ENCODE assay signal across 21 cellular contexts in the genomic region with DNA sequence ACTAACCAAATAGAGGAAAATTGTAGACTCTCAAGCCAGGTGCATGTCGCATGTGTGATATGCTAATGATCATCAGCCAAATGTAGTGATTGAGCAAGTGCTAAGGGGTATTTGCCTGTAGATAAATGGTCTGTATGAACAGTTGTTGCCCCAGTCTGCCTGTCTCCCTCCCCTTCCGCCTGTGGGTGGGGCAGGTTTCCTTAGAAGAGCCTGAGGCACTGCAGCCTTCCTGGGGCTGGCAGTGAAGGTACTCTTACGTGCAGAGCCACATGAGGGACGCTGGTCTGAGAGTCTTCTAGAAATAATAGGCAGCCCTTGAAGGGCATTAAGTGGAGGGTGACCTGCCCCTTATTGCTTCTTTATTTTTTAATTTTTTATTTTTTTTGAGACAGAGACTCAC.
"Had no signal": no experiment of that assay in that cellular context is flagged by ENCODE, and none has a peak within 500 bp of the region (broad histone marks: within the 10 kb centered on the region; RNA-seq: fewer than 3 reads in every experiment).

No MANE protein-coding gene starts in this region.

- DNase-seq: activated CD4-positive, alpha-beta T cell treated with anti-CD3 and anti-CD28 coated beads for 1 hour; activated CD4-positive, alpha-beta T cell treated with anti-CD3 and anti-CD28 coated beads, Interleukin-2, amount 50 U/mL, for 4 hours; activated effector memory CD4-positive, alpha-beta T cell treated with Interleukin-2 at 50 U/mL for 16 hours; activated T-cell treated with anti-CD3 and anti-CD28 coated beads, Interleukin-2, amount 50 U/mL, for 1 hour; adrenal gland; mammary epithelial cell; mucosa of descending colon; naive thymus-derived CD8-positive, alpha-beta T cell; posterior cingulate gyrus; retina; stimulated activated CD4-positive, alpha-beta T cell treated with anti-CD3 and anti-CD28 coated beads, Interleukin-15, amount 100 ng/mL, for 24 hours; stimulated activated CD4-positive, alpha-beta T cell treated with anti-CD3 and anti-CD28 coated beads, Interleukin-4, amount 100 ng/mL, for 1 hour; stimulated activated naive B cell treated with anti-CD40 and anti-IgM and Interleukin-4, amounts not matched to agents 10 μg/mL and 1 μg/mL and 100 μg/mL, for 72 hours; T-helper 9 cell had no signal

- H3K4me3 ChIP-seq: adrenal gland, cardiac muscle cell, gastroesophageal sphincter, mucosa of descending colon, skin epidermis, tibial nerve, vagina had no signal

- H3K36me3 ChIP-seq: adrenal gland, cardiac muscle cell, gastroesophageal sphincter, tibial nerve, vagina had no signal

- H3K4me3 Mint-ChIP-seq: activated naive CD4-positive, alpha-beta T cell treated with anti-CD3 and anti-CD28 coated beads, Interleukin-2, amount 50 U/mL, for 24 hours; naive thymus-derived CD8-positive, alpha-beta T cell; stimulated activated naive B cell treated with anti-CD40 and anti-IgM and Interleukin-4, amounts not matched to agents 10 μg/mL and 1 μg/mL and 100 μg/mL, for 72 hours had no signal

- H3K36me3 Mint-ChIP-seq: activated naive CD4-positive, alpha-beta T cell treated with anti-CD3 and anti-CD28 coated beads, Interleukin-2, amount 50 U/mL, for 24 hours; naive thymus-derived CD8-positive, alpha-beta T cell; stimulated activated naive B cell treated with anti-CD40 and anti-IgM and Interleukin-4, amounts not matched to agents 10 μg/mL and 1 μg/mL and 100 μg/mL, for 72 hours had no signal

- ATAC-seq: gastroesophageal sphincter; mucosa of descending colon; naive thymus-derived CD8-positive, alpha-beta T cell; stimulated activated naive B cell treated with anti-CD40 and anti-IgM and Interleukin-4, amounts not matched to agents 10 μg/mL and 1 μg/mL and 100 μg/mL, for 72 hours had no signal

- H3K27me3 ChIP-seq: adrenal gland, cardiac muscle cell, tibial nerve, vagina had no signal

- H3K4me1 ChIP-seq: adrenal gland, gastroesophageal sphincter, tibial nerve, vagina had no signal

- H3K4me1 Mint-ChIP-seq: activated naive CD4-positive, alpha-beta T cell treated with anti-CD3 and anti-CD28 coated beads, Interleukin-2, amount 50 U/mL, for 24 hours; naive thymus-derived CD8-positive, alpha-beta T cell; stimulated activated naive B cell treated with anti-CD40 and anti-IgM and Interleukin-4, amounts not matched to agents 10 μg/mL and 1 μg/mL and 100 μg/mL, for 72 hours had no signal

- H3K27ac Mint-ChIP-seq: activated naive CD4-positive, alpha-beta T cell treated with anti-CD3 and anti-CD28 coated beads, Interleukin-2, amount 50 U/mL, for 24 hours; naive thymus-derived CD8-positive, alpha-beta T cell; stimulated activated naive B cell treated with anti-CD40 and anti-IgM and Interleukin-4, amounts not matched to agents 10 μg/mL and 1 μg/mL and 100 μg/mL, for 72 hours had no signal

- H3K27ac ChIP-seq: adrenal gland, cardiac muscle cell, epithelial cell of prostate, gastroesophageal sphincter, skin epidermis, tibial nerve, vagina had no signal

- H3K9me3 ChIP-seq: adrenal gland, gastroesophageal sphincter, mucosa of descending colon, tibial nerve, vagina had no signal

- H3K9me3 Mint-ChIP-seq: activated naive CD4-positive, alpha-beta T cell treated with anti-CD3 and anti-CD28 coated beads, Interleukin-2, amount 50 U/mL, for 24 hours; naive thymus-derived CD8-positive, alpha-beta T cell; stimulated activated naive B cell treated with anti-CD40 and anti-IgM and Interleukin-4, amounts not matched to agents 10 μg/mL and 1 μg/mL and 100 μg/mL, for 72 hours had no signal
